Comparison of ENCODE assay signal across 10 cellular contexts in the genomic region with DNA sequence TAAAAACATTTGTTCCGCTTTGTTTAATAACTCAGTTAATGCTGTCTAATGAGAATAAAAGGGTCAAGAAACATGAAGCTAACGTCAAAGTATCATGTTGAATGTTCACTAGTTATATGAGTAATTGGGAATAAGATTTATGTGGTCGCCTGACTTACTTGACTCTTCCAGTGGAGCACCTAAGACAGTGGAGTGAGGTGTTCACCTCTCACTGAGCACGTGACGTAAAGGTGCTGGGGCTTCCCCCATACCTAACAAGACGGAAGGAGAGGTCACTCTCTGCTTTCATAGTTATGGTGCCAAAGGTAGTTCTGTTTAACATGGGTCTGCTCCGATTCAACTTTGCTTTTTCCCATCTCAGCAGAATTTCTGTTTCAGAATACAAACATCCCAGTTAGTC. TPM values are rescaled to one million over a fixed set of nuclear protein-coding genes. Genes with fewer than 3 reads are reported as not detected.
DNase-seq lines count a peak whose midpoint lies in the region; ATAC-seq and TF ChIP-seq lines count a peak whose summit lies in the region.
"Had no signal": no experiment of that assay in that cellular context is flagged by ENCODE, and none has a peak within 500 bp of the region (broad histone marks: within the 10 kb centered on the region; RNA-seq: fewer than 3 reads in every experiment).

No MANE protein-coding gene starts in this region.

- no peak overlapping the region for H3K4me3 ChIP-seq in mucosa of descending colon
- H3K4me3 ChIP-seq in endodermal cell (ENCODE audit: low read length), result no peak overlapping the region
- H3K4me3 ChIP-seq in tibial artery, result no peak overlapping the region

- H3K4me1 ChIP-seq in mucosa of descending colon (ENCODE audit: low read depth) (no peaks in the 10 kb centered on the region), endodermal cell (ENCODE audit: control insufficient read depth, insufficient read depth, low read length) (peaks cover 8% of the 10 kb centered on the region), tibial artery (peaks cover 0 to 3% (median 0%) of the 10 kb centered on the region in 4 donors)

- peak in 2 of 3 donors; percentile 16 to 54 for DNase-seq in mucosa of descending colon
- DNase-seq in endodermal cell, result no peak
- no peak for DNase-seq in tibial artery
- DNase-seq in HCEC 1CT, result no peak
- no peak for DNase-seq in KG1 (lab: John Stamatoyannopoulos, UW)
- DNase-seq: activated naive CD8-positive, alpha-beta T cell treated with anti-CD3 and anti-CD28 coated beads, Interleukin-2, amount 10 ng/mL, durations not matched to agents 7 days and 5 days; H7 had no signal

- ATAC-seq in GM18867 (IDR thresholded peaks at IDR 0.05; ENCODE audit: unreplicated experiment) (peak; percentile 65), GM21717 (IDR thresholded peaks at IDR 0.05; ENCODE audit: unreplicated experiment) (peak; percentile 69), HG03558 (IDR thresholded peaks at IDR 0.05; ENCODE audit: extremely low read depth, unreplicated experiment) (peak; percentile 37), mucosa of descending colon (peak; percentile 66)

- H3K27me3 ChIP-seq in endodermal cell (ENCODE audit: control insufficient read depth, insufficient read depth, low read length, poor library complexity, severe bottlenecking), result no peaks in the 10 kb centered on the region
- H3K27me3 ChIP-seq in tibial artery, result no peaks in the 10 kb centered on the region

- H3K9me3 ChIP-seq in mucosa of descending colon (no peaks in the 10 kb centered on the region), endodermal cell (ENCODE audit: control insufficient read depth, low read length) (no peaks in the 10 kb centered on the region), tibial artery (no peaks in the 10 kb centered on the region)

- H3K4me3 Mint-ChIP-seq in endodermal cell, result no peak overlapping the region

- H3K36me3 ChIP-seq in mucosa of descending colon (ENCODE audit: low read depth) (no peaks in the 10 kb centered on the region), endodermal cell (ENCODE audit: control insufficient read depth, insufficient read depth, low read length) (no peaks in the 10 kb centered on the region), tibial artery (no peaks in the 10 kb centered on the region)

- peaks cover 11% of the 10 kb centered on the region for H3K4me1 Mint-ChIP-seq in endodermal cell

- H3K27ac ChIP-seq in endodermal cell (ENCODE audit: low read depth, low read length), result no peak overlapping the region
- H3K27ac ChIP-seq in tibial artery, result no peak overlapping the region

- no peaks in the 10 kb centered on the region for H3K9me3 Mint-ChIP-seq in endodermal cell
- H3K9me3 Mint-ChIP-seq: activated naive CD8-positive, alpha-beta T cell treated with anti-CD3 and anti-CD28 coated beads, Interleukin-2, amount 10 ng/mL, durations not matched to agents 7 days and 5 days had no signal

- H3K9ac ChIP-seq in endodermal cell (ENCODE audit: extremely low read depth, low read length, poor library complexity, severe bottlenecking), result no peak overlapping the region

- WGBS in endodermal cell (ENCODE audit: insufficient coverage in 1 of 2, insufficient read length in 1 of 2), 2 experiments, result 89 to 95% methylated on average over 2 to 7 of the region's 7 CpGs

- TF ChIP-seq CTCF in mucosa of descending colon (IDR thresholded peaks at IDR 0.05) (no peak), endodermal cell (conservative IDR thresholded peaks at IDR 0.05) (no peak), tibial artery (IDR thresholded peaks at IDR 0.05) (no peak)

- no peaks in the 10 kb centered on the region for H3K27me3 Mint-ChIP-seq in endodermal cell (ENCODE audit: insufficient read depth)

- H3K36me3 Mint-ChIP-seq in endodermal cell (ENCODE audit: low read depth), result no peaks in the 10 kb centered on the region
- H3K36me3 Mint-ChIP-seq: activated naive CD8-positive, alpha-beta T cell treated with anti-CD3 and anti-CD28 coated beads, Interleukin-2, amount 10 ng/mL, durations not matched to agents 7 days and 5 days had no signal

- intact Hi-C loops in mucosa of descending colon (cut with DNase I, micrococcal nuclease) (loop anchor here in 1 of 2 donors (10.0 kb wide), 1 partner anchor 82 kb away; no protein-coding TSS in a partner anchor), tibial artery (cut with DNase I; ENCODE audit: low total_unique reads) (no loop called here)

- H3K27ac Mint-ChIP-seq in endodermal cell, result no peak overlapping the region

RNA-seq across cellular contexts. Expression of a gene that starts 0.7 kb away (rescaled TPM):
- under 1 TPM; 0.17 to 0.84 (median 0.82) TPM for total RNA-seq in mucosa of descending colon
- total RNA-seq in endodermal cell, result not detected
- polyA plus RNA-seq in endodermal cell (2013, experiment 1 of 2), result not detected
- not detected for polyA plus RNA-seq in endodermal cell (2013, experiment 2 of 2)

RNA-seq across cellular contexts. Expression of a gene that starts 13.3 kb away (rescaled TPM):
- total RNA-seq in mucosa of descending colon, result 100 to 1,000 TPM in 1 of 3 donors, 10 to 100 TPM in 2; 81.0 to 103 (median 96.0) TPM
- total RNA-seq in endodermal cell, result 10 to 100 TPM; 65.5 to 66.7 TPM
- 64.7 TPM for polyA plus RNA-seq in endodermal cell (2013, experiment 1 of 2)
- polyA plus RNA-seq in endodermal cell (2013, experiment 2 of 2), result 68.4 TPM

Comparison
In these comparisons a context has a peak if more than half of its experiments do, and no peak if none do; other contexts are left out.
1. DNase-seq: peak in mucosa of descending colon (2 of 3); none in endodermal cell (single experiment), tibial artery (0 of 2), HCEC 1CT (single experiment) and KG1 (single experiment).
2. Peak in every context shown above with its lines, with median percentiles within 50 percentile points of each other: ATAC-seq.